In genomic region chr7:5017626-5018025, GRCh38 we compare ENCODE assay signal across 5 cellular contexts. TPM values are rescaled to one million over a fixed set of nuclear protein-coding genes. Genes with fewer than 3 reads are reported as not detected.
"Had no signal": no experiment of that assay in that cellular context is flagged by ENCODE, and none has a peak within 500 bp of the region (broad histone marks: within the 10 kb centered on the region; RNA-seq: fewer than 3 reads in every experiment).

No MANE protein-coding gene starts in this region.

RNA-seq across cellular contexts. Expression of gene MMD2, which starts 58.6 kb away (rescaled TPM):
- total RNA-seq: GM23248, H1, H4, H7, HFFc6 had no signal
